ENCODE assay signal across 16 cellular contexts in genomic region chr9:35105571-35106342, GRCh38.
"Had no signal": no experiment of that assay in that cellular context is flagged by ENCODE, and none has a peak within 500 bp of the region (broad histone marks: within the 10 kb centered on the region; RNA-seq: fewer than 3 reads in every experiment).

No MANE protein-coding gene starts in this region.

- ATAC-seq: activated CD8-positive, alpha-beta memory T cell treated with anti-CD3 and anti-CD28 coated beads, Interleukin-2, amount 10 ng/mL, durations not matched to agents 7 days and 5 days; activated T-cell treated with anti-CD3 and anti-CD28 coated beads, Interleukin-2, amount 50 U/mL, for 4 hours; naive thymus-derived CD8-positive, alpha-beta T cell; T-helper 17 cell; WTC11 had no signal

- H3K36me3 ChIP-seq: uterus had no signal

- H3K27ac ChIP-seq: esophagus muscularis mucosa, parathyroid adenoma, stomach, uterus had no signal

- H2AFZ ChIP-seq: parathyroid adenoma had no signal

- H3K4me3 ChIP-seq: esophagus muscularis mucosa, lung, stomach, uterus had no signal

- H3K9ac ChIP-seq: parathyroid adenoma had no signal

- H3K27me3 ChIP-seq: esophagus muscularis mucosa, stomach, uterus had no signal

- H3K4me3 Mint-ChIP-seq: activated CD8-positive, alpha-beta memory T cell treated with anti-CD3 and anti-CD28 coated beads, Interleukin-2, amount 10 ng/mL, durations not matched to agents 7 days and 5 days; activated T-cell treated with anti-CD3 and anti-CD28 coated beads, Interleukin-2, amount 50 U/mL, for 4 hours; central memory CD8-positive, alpha-beta T cell; T-helper 17 cell had no signal

- H3K9me3 ChIP-seq: esophagus muscularis mucosa, stomach, uterus had no signal

- H3K27me3 Mint-ChIP-seq: activated CD8-positive, alpha-beta memory T cell treated with anti-CD3 and anti-CD28 coated beads, Interleukin-2, amount 10 ng/mL, durations not matched to agents 7 days and 5 days; central memory CD8-positive, alpha-beta T cell; naive thymus-derived CD8-positive, alpha-beta T cell; T-helper 17 cell had no signal

- H3K27ac Mint-ChIP-seq: activated CD8-positive, alpha-beta memory T cell treated with anti-CD3 and anti-CD28 coated beads, Interleukin-2, amount 10 ng/mL, durations not matched to agents 7 days and 5 days; WTC11 had no signal

- DNase-seq: activated CD4-positive, alpha-beta T cell treated with anti-CD3 and anti-CD28 coated beads, Interleukin-2, amount 50 U/mL, for 4 hours; activated CD8-positive, alpha-beta memory T cell treated with anti-CD3 and anti-CD28 coated beads, Interleukin-2, amount 10 ng/mL, durations not matched to agents 7 days and 5 days; activated naive CD4-positive, alpha-beta T cell; activated T-cell treated with anti-CD3 and anti-CD28 coated beads, Interleukin-2, amount 50 U/mL, for 4 hours; naive thymus-derived CD8-positive, alpha-beta T cell; retina; stimulated activated CD4-positive, alpha-beta T cell treated with anti-CD3 and anti-CD28 coated beads, Interleukin-15, amount 100 ng/mL, for 24 hours; stimulated activated CD4-positive, alpha-beta T cell treated with anti-CD3 and anti-CD28 coated beads, Interleukin-4, amount 100 ng/mL, for 4 hours; stomach; T-helper 17 cell; uterus had no signal

- H3K9me3 Mint-ChIP-seq: activated T-cell treated with anti-CD3 and anti-CD28 coated beads, Interleukin-2, amount 50 U/mL, for 4 hours; central memory CD8-positive, alpha-beta T cell; naive thymus-derived CD8-positive, alpha-beta T cell; WTC11 had no signal
